ENCODE assay signal across 12 cellular contexts in the genomic region with DNA sequence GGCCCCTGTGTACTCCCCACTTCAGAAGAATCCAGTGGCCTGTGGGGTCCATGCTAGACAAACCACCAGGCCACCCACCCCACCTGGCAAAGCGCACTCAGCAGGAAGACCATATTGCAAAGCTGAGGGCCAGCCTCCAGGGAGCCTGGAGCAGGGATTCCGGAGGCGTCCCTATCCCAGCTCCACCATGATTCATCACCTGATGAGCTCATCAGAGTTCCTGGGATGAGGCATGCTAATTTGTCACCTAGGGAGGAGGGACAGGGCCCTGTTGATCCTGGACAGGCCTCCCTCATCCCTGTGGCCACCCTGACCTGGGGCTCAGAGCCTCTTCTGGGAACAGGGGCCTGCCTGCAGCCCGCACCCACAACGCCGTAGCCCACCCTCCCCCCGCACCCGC.
DNase-seq lines count a peak whose midpoint lies in the region; ATAC-seq and TF ChIP-seq lines count a peak whose summit lies in the region.
"Had no signal": no experiment of that assay in that cellular context is flagged by ENCODE, and none has a peak within 500 bp of the region (broad histone marks: within the 10 kb centered on the region; RNA-seq: fewer than 3 reads in every experiment).

No MANE protein-coding gene starts in this region.

- H3K9me3 Mint-ChIP-seq in activated T-cell treated with anti-CD3 and anti-CD28 coated beads, Interleukin-2, amount 50 U/mL, for 72 hours: peaks cover 0 to 6% of the 10 kb centered on the region in 2 donors
- H3K9me3 Mint-ChIP-seq in stimulated activated effector memory CD8-positive, alpha-beta T cell treated with anti-CD3 and anti-CD28 coated beads, Interleukin-12 subunit alpha, Interleukin-12 subunit beta, amount 100 ng/mL, for 72 hours: no peaks in the 10 kb centered on the region

- peaks cover 0 to 2% of the 10 kb centered on the region in 2 donors for H3K36me3 Mint-ChIP-seq in activated T-cell treated with anti-CD3 and anti-CD28 coated beads, Interleukin-2, amount 50 U/mL, for 72 hours (ENCODE audit: insufficient read depth in 2 of 2)
- H3K36me3 Mint-ChIP-seq in stimulated activated effector memory CD8-positive, alpha-beta T cell treated with anti-CD3 and anti-CD28 coated beads, Interleukin-12 subunit alpha, Interleukin-12 subunit beta, amount 100 ng/mL, for 72 hours: peaks cover 22% of the 10 kb centered on the region

- H3K4me3 Mint-ChIP-seq in activated T-cell treated with anti-CD3 and anti-CD28 coated beads, Interleukin-2, amount 50 U/mL, for 72 hours: no peak overlapping the region
- no peak overlapping the region for H3K4me3 Mint-ChIP-seq in stimulated activated effector memory CD8-positive, alpha-beta T cell treated with anti-CD3 and anti-CD28 coated beads, Interleukin-12 subunit alpha, Interleukin-12 subunit beta, amount 100 ng/mL, for 72 hours

- no peaks in the 10 kb centered on the region for H3K27me3 ChIP-seq in foreskin keratinocyte
- no peaks in the 10 kb centered on the region for H3K27me3 ChIP-seq in ascending aorta

- peaks cover 12% of the 10 kb centered on the region for H3K4me1 Mint-ChIP-seq in activated T-cell treated with anti-CD3 and anti-CD28 coated beads, Interleukin-2, amount 50 U/mL, for 72 hours (ENCODE audit: low read depth)
- H3K4me1 Mint-ChIP-seq in stimulated activated effector memory CD8-positive, alpha-beta T cell treated with anti-CD3 and anti-CD28 coated beads, Interleukin-12 subunit alpha, Interleukin-12 subunit beta, amount 100 ng/mL, for 72 hours: peaks cover 36% of the 10 kb centered on the region

- no peak for ATAC-seq in activated T-cell treated with anti-CD3 and anti-CD28 coated beads, Interleukin-2, amount 50 U/mL, for 72 hours (replicated peaks in 1 of 2)
- peak; percentile 11; the same call in 1 of the 3 replicates for ATAC-seq in SK-N-SH treated with all-trans-retinoic acid at 6 μM for 48 hours
- peak; percentile 75 for ATAC-seq in foreskin keratinocyte
- ATAC-seq in stimulated activated effector memory CD8-positive, alpha-beta T cell treated with anti-CD3 and anti-CD28 coated beads, Interleukin-12 subunit alpha, Interleukin-12 subunit beta, amount 100 ng/mL, for 72 hours: no peak
- no peak for ATAC-seq in HG03354 (IDR thresholded peaks at IDR 0.05; ENCODE audit: poor library complexity, severe bottlenecking, unreplicated experiment)
- ATAC-seq: GM12878 had no signal

- intact Hi-C loops in ascending aorta (cut with DNase I): no loop called here

- H3K4me1 ChIP-seq in foreskin keratinocyte: peaks cover 12% of the 10 kb centered on the region
- H3K4me1 ChIP-seq in ascending aorta: no peaks in the 10 kb centered on the region

- no peak for TF ChIP-seq CTCF in foreskin keratinocyte (conservative IDR thresholded peaks at IDR 0.05)
- TF ChIP-seq CTCF in ascending aorta (IDR thresholded peaks at IDR 0.05): no peak

- DNase-seq in activated T-cell treated with anti-CD3 and anti-CD28 coated beads, Interleukin-2, amount 50 U/mL, for 72 hours: no peak
- DNase-seq in activated T-cell treated with anti-CD3 and anti-CD28 coated beads for 4 hours (no peak), foreskin keratinocyte (peak; percentile 49 to 78), ascending aorta (ENCODE audit: low spot score in 2 of 2) (no peak), Kasumi-1 (lab: John Stamatoyannopoulos, UW) (no peak)
- DNase-seq in stimulated activated effector memory CD8-positive, alpha-beta T cell treated with anti-CD3 and anti-CD28 coated beads, Interleukin-12 subunit alpha, Interleukin-12 subunit beta, amount 100 ng/mL, for 72 hours (ENCODE audit: low spot score in 2 of 2): no peak
- DNase-seq: activated CD8-positive, alpha-beta memory T cell treated with anti-CD3 and anti-CD28 coated beads for 24 hours; aorta; stimulated activated naive CD4-positive, alpha-beta T cell had no signal

- no peaks in the 10 kb centered on the region for H3K9me3 ChIP-seq in ascending aorta

- H3K36me3 ChIP-seq in ascending aorta: peaks cover 3 to 4% of the 10 kb centered on the region in 2 donors

- H3K4me3 ChIP-seq in ascending aorta: no peak overlapping the region
- H3K4me3 ChIP-seq: GM12878 had no signal

- H3K27ac ChIP-seq in foreskin keratinocyte: peak overlapping the region; percentile 30
- no peak overlapping the region for H3K27ac ChIP-seq in ascending aorta

- H3K27ac Mint-ChIP-seq in activated T-cell treated with anti-CD3 and anti-CD28 coated beads, Interleukin-2, amount 50 U/mL, for 72 hours: peak overlapping the region; percentile 26
- peak overlapping the region; percentile 75 for H3K27ac Mint-ChIP-seq in stimulated activated effector memory CD8-positive, alpha-beta T cell treated with anti-CD3 and anti-CD28 coated beads, Interleukin-12 subunit alpha, Interleukin-12 subunit beta, amount 100 ng/mL, for 72 hours

- no peaks in the 10 kb centered on the region for H3K27me3 Mint-ChIP-seq in activated T-cell treated with anti-CD3 and anti-CD28 coated beads, Interleukin-2, amount 50 U/mL, for 72 hours (ENCODE audit: low read depth)

TF ChIP-seq in SK-N-SH treated with all-trans-retinoic acid at 6 μM for 48 hours, 23 proteins besides CTCF, POLR2A, EP300 and RAD21:
- TF ChIP-seq TCF4 (CRISPR knock-in tag; IDR thresholded peaks at IDR 0.05; ENCODE audit: borderline replicate concordance): no peak
- TF ChIP-seq RARB (CRISPR knock-in tag; IDR thresholded peaks at IDR 0.05): no peak
- no peak for TF ChIP-seq ESRRG (CRISPR knock-in tag; IDR thresholded peaks at IDR 0.05)
- no peak for TF ChIP-seq PPARA (CRISPR knock-in tag; IDR thresholded peaks at IDR 0.05; ENCODE audit: borderline replicate concordance)
- TF ChIP-seq ISL1 (CRISPR knock-in tag; IDR thresholded peaks at IDR 0.05): no peak
- no peak for TF ChIP-seq CSDC2 (CRISPR knock-in tag; IDR thresholded peaks at IDR 0.05)
- no peak for TF ChIP-seq ZC3H10 (CRISPR knock-in tag; IDR thresholded peaks at IDR 0.05)
- TF ChIP-seq ZFP30 (CRISPR knock-in tag; IDR thresholded peaks at IDR 0.05): no peak
- TF ChIP-seq ARNTL (CRISPR knock-in tag; IDR thresholded peaks at IDR 0.05; ENCODE audit: borderline replicate concordance, low read depth): no peak
- no peak for TF ChIP-seq ZNF70 (CRISPR knock-in tag; IDR thresholded peaks at IDR 0.05)
- no peak for TF ChIP-seq TOX (CRISPR knock-in tag; IDR thresholded peaks at IDR 0.05; ENCODE audit: borderline replicate concordance)
- TF ChIP-seq BACH2 (CRISPR knock-in tag; IDR thresholded peaks at IDR 0.05; ENCODE audit: borderline replicate concordance): no peak
- no peak for TF ChIP-seq SNAI2 (CRISPR knock-in tag; IDR thresholded peaks at IDR 0.05)
- TF ChIP-seq, protein P1, sequence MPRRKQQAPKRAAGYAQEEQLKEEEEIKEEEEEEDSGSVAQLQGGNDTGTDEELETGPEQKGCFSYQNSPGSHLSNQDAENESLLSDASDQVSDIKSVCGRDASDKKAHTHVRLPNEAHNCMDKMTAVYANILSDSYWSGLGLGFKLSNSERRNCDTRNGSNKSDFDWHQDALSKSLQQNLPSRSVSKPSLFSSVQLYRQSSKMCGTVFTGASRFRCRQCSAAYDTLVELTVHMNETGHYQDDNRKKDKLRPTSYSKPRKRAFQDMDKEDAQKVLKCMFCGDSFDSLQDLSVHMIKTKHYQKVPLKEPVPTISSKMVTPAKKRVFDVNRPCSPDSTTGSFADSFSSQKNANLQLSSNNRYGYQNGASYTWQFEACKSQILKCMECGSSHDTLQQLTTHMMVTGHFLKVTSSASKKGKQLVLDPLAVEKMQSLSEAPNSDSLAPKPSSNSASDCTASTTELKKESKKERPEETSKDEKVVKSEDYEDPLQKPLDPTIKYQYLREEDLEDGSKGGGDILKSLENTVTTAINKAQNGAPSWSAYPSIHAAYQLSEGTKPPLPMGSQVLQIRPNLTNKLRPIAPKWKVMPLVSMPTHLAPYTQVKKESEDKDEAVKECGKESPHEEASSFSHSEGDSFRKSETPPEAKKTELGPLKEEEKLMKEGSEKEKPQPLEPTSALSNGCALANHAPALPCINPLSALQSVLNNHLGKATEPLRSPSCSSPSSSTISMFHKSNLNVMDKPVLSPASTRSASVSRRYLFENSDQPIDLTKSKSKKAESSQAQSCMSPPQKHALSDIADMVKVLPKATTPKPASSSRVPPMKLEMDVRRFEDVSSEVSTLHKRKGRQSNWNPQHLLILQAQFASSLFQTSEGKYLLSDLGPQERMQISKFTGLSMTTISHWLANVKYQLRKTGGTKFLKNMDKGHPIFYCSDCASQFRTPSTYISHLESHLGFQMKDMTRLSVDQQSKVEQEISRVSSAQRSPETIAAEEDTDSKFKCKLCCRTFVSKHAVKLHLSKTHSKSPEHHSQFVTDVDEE (CRISPR knock-in tag; IDR thresholded peaks at IDR 0.05): no peak
- no peak for TF ChIP-seq ZNF565 (CRISPR knock-in tag; conservative IDR thresholded peaks at IDR 0.05; ENCODE audit: low read depth)
- TF ChIP-seq ZNF8 (CRISPR knock-in tag; IDR thresholded peaks at IDR 0.05): no peak
- no peak for TF ChIP-seq ZFP3 (CRISPR knock-in tag; IDR thresholded peaks at IDR 0.05)
TF ChIP-seq in SK-N-SH treated with all-trans-retinoic acid at 6 μM for 48 hours: peak in this region for 0.

Comparison
In these comparisons a context has a peak if more than half of its experiments do, and no peak if none do; other contexts are left out.
1. ATAC-seq: peak in SK-N-SH treated with all-trans-retinoic acid at 6 μM for 48 hours (single experiment) and foreskin keratinocyte (single experiment); none in activated T-cell treated with anti-CD3 and anti-CD28 coated beads, Interleukin-2, amount 50 U/mL, for 72 hours (0 of 2), stimulated activated effector memory CD8-positive, alpha-beta T cell treated with anti-CD3 and anti-CD28 coated beads, Interleukin-12 subunit alpha, Interleukin-12 subunit beta, amount 100 ng/mL, for 72 hours (single experiment) and HG03354 (single experiment).
2. DNase-seq: peak in foreskin keratinocyte (2 of 2); none in activated T-cell treated with anti-CD3 and anti-CD28 coated beads, Interleukin-2, amount 50 U/mL, for 72 hours (0 of 2), activated T-cell treated with anti-CD3 and anti-CD28 coated beads for 4 hours (single experiment), stimulated activated effector memory CD8-positive, alpha-beta T cell treated with anti-CD3 and anti-CD28 coated beads, Interleukin-12 subunit alpha, Interleukin-12 subunit beta, amount 100 ng/mL, for 72 hours (0 of 2), ascending aorta (0 of 2) and Kasumi-1 (0 of 2).